In genomic region chr17:51166198-51166986, GRCh38 we compare ENCODE assay signal across 8 cellular contexts. TPM values are rescaled to one million over a fixed set of nuclear protein-coding genes. Genes with fewer than 3 reads are reported as not detected.
DNase-seq lines count a peak whose midpoint lies in the region; ATAC-seq and TF ChIP-seq lines count a peak whose summit lies in the region.

Gene NME2, plus strand, starts transcription at chr17:51166411. Its CDS starts 420 bp downstream, at chr17:51166831.

- TF ChIP-seq CTCF in AG09309 (IDR thresholded peaks at IDR 0.05; ENCODE audit: control insufficient read depth, insufficient read depth, low read depth, low read length, missing control alignments), result no peak

- H3K4me3 ChIP-seq in AG09309 (ENCODE audit: control insufficient read depth, low read depth, low read length), result peak within 1 kb of the TSS; percentile 91

- ATAC-seq in GM18867 (IDR thresholded peaks at IDR 0.05; ENCODE audit: unreplicated experiment) (peak; percentile 87), HG03097 (IDR thresholded peaks at IDR 0.05; ENCODE audit: low FRiP score, unreplicated experiment) (peak; percentile 68), left lobe of liver (peak; percentile 91)

- DNase-seq in AG09309 (ENCODE audit: low read depth), result no peak
- DNase-seq in NCI-H446 (lab: John Stamatoyannopoulos, UW), result peak; percentile 57 to 85
- peak; percentile 80 for DNase-seq in activated CD4-positive, alpha-beta T cell treated with anti-CD3 and anti-CD28 coated beads for 48 hours
- peak; percentile 63 for DNase-seq in dedifferentiated amniotic fluid mesenchymal stem cell (ENCODE audit: extremely low spot score)
- DNase-seq in left lobe of liver (ENCODE audit: low spot score), result peak; percentile 92
- DNase-seq in stimulated activated CD4-positive, alpha-beta T cell treated with anti-CD3 and anti-CD28 coated beads, Interleukin-2, amount 100 ng/mL, for 4 hours (ENCODE audit: low read depth), result peak; percentile 52

RNA-seq across cellular contexts. Expression of gene NME2, which starts in this region (rescaled TPM):
- 178 TPM for total RNA-seq in left lobe of liver
